18 cellular contexts compared by ENCODE assay signal in the genomic region with DNA sequence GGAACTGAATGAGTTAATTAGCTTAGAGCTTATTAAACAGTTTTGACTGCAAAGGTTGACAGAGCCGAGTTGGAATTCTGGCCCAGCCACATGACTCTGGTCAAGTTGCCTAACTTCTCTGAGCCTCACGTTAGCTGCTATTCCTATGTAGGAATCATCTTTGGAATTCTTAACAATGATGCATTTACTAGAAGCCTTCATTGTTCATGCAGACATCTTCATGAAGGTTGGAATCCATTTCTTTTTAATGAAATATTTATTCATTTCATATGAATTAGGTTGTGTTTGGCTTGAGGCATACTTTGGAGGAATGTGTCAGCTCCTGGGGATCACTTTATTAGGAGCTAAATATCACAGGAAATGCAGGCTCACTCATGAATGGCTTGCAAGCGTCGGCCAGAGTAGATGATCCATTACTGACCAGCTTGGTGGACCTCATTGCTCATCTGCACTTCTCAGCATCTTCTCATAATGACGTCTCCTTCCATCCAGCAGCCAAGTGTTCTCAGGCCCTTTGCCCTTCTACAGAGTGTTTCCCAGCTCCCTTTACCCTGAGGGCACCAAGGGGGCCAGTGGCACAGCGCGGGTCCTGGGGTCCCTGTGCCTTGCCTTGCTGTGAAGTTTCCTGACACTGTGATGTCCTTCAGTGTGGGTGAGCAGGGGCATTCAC.
DNase-seq lines count a peak whose midpoint lies in the region; ATAC-seq and TF ChIP-seq lines count a peak whose summit lies in the region.
"Had no signal": no experiment of that assay in that cellular context is flagged by ENCODE, and none has a peak within 500 bp of the region (broad histone marks: within the 10 kb centered on the region; RNA-seq: fewer than 3 reads in every experiment).

No MANE protein-coding gene starts in this region.

- peak overlapping the region; percentile 27 for H2AK5ac ChIP-seq in IMR-90 (ENCODE audit: low read depth, low read length)

- H4K5ac ChIP-seq in IMR-90 (ENCODE audit: low read depth, low read length), result peak overlapping the region; percentile 30

- no peaks in the 10 kb centered on the region for H3K27me3 Mint-ChIP-seq in Caco-2 (ENCODE audit: insufficient read depth, unreplicated experiment)

- H3K36me3 ChIP-seq in Caco-2 (ENCODE audit: control insufficient read depth, insufficient read depth, low read length) (no peaks in the 10 kb centered on the region), IMR-90 (ENCODE audit: control insufficient read depth, insufficient read depth, low read length) (no peaks in the 10 kb centered on the region), vagina (no peaks in the 10 kb centered on the region)
- H3K36me3 ChIP-seq: SJSA1 had no signal

- peaks cover 0 to 15% of the 10 kb centered on the region in 2 experiments; a peak in 2 of 4 replicates for H3K79me1 ChIP-seq in IMR-90 (ENCODE audit: low read depth in 1 of 2, low read length in 2 of 2)

- H3K14ac ChIP-seq in IMR-90 (replicated peaks; ENCODE audit: low read depth, low read length), result peak overlapping the region; percentile 22; the same call in 1 of the 2 replicates

- H2AK9ac ChIP-seq in IMR-90 (replicated peaks; ENCODE audit: low read depth, low read length, poor library complexity), result no peak overlapping the region

- no peaks in the 10 kb centered on the region for H4K20me1 ChIP-seq in IMR-90 (ENCODE audit: insufficient read depth, low read length)

- no peak overlapping the region for H2BK5ac ChIP-seq in IMR-90 (ENCODE audit: low read depth, low read length, poor library complexity, severe bottlenecking)

- dilution Hi-C loops in IMR-90 (cut with HindIII; ENCODE audit: low sequenced_read_pairs, unreplicated experiment), result no loop called here

- H3K9me3 ChIP-seq in Caco-2 (no peaks in the 10 kb centered on the region), IMR-90 (ENCODE audit: control insufficient read depth, insufficient read depth, low read length) (no peaks in the 10 kb centered on the region), vagina (no peaks in the 10 kb centered on the region)
- H3K9me3 ChIP-seq: SJSA1 had no signal

- H3K4me1 Mint-ChIP-seq in Caco-2 (ENCODE audit: low read depth, unreplicated experiment), result peaks cover 10% of the 10 kb centered on the region

- in situ Hi-C loops in IMR-90 (cut with MboI; ENCODE audit: low sequenced_read_pairs), result no loop called here

- H2BK20ac ChIP-seq in IMR-90 (ENCODE audit: low read depth, low read length), result peak overlapping the region; percentile 27; the same call in 1 of the 2 replicates

- peaks cover 17% of the 10 kb centered on the region; the same call in 1 of the 2 replicates for H3K9me1 ChIP-seq in IMR-90 (ENCODE audit: insufficient read depth, low read length)

- H3K4me1 ChIP-seq in Caco-2, result 0 out of 2 replicates have a peak, but pooled peaks cover 5% of the 10 kb centered on the region
- peaks cover 14% of the 10 kb centered on the region for H3K4me1 ChIP-seq in IMR-90 (ENCODE audit: control insufficient read depth, insufficient read depth, low read length)
- no peaks in the 10 kb centered on the region for H3K4me1 ChIP-seq in vagina
- H3K4me1 ChIP-seq: SJSA1 had no signal

- peak overlapping the region; percentile 78 for H3K27ac Mint-ChIP-seq in Caco-2 (ENCODE audit: unreplicated experiment)

- no peak overlapping the region for H3K56ac ChIP-seq in IMR-90 (ENCODE audit: extremely low read depth, insufficient read depth, low read length)

- 24% methylated on average over 2 of the region's 7 CpGs; no CpG with 5 or more reads in 1 of the 2 experiments for WGBS in IMR-90 (ENCODE audit: extremely low coverage in 2 of 2, insufficient read length in 1 of 2), 2 experiments

- peak overlapping the region; percentile 62 for H3K4ac ChIP-seq in IMR-90 (ENCODE audit: low read depth, low read length)

- CTCF ChIA-PET in Caco-2 (lab: Charles Lee), result no interaction called here
- CTCF ChIA-PET in IMR-90 (lab: Yijun Ruan, JAX), result interaction anchor here (0.6 to 1.1 kb wide), 5 partner anchors 12 to 628 kb away, joined by 3 read pairs; no protein-coding TSS in a partner anchor

- peak overlapping the region; percentile 79; the same call in 1 of the 2 replicates for H3K18ac ChIP-seq in IMR-90 (ENCODE audit: low read depth, low read length)

- peaks cover 16% of the 10 kb centered on the region for H3K9me3 Mint-ChIP-seq in Caco-2 (ENCODE audit: unreplicated experiment)

- H4K91ac ChIP-seq in IMR-90 (ENCODE audit: insufficient read depth, low read depth, low read length), result peak overlapping the region; percentile 58; the same call in 1 of the 2 replicates

- H3K4me2 ChIP-seq in IMR-90 (ENCODE audit: low read depth, low read length), result 0 out of 2 replicates have a peak overlapping the region, but pooled peaks have one; percentile 42

- BruUV-seq in Caco-2 (replicated peaks; lab: Mats Ljungman, UMichigan) (no TSS peak), IMR-90 (replicated peaks; lab: Mats Ljungman, UMichigan) (no TSS peak)

- no peak for TF ChIP-seq CTCF in Caco-2 (IDR thresholded peaks at IDR 0.05; ENCODE audit: insufficient read depth in 1 of 2, low read depth in 1 of 2, low read length in 1 of 2, severe bottlenecking in 1 of 2, unreplicated experiment in 1 of 2)
- no peak for TF ChIP-seq CTCF in IMR-90 (conservative IDR thresholded peaks at IDR 0.05; ENCODE audit: low read depth, low read length)
- TF ChIP-seq CTCF in vagina (IDR thresholded peaks at IDR 0.05), result no peak

- TF ChIP-seq POLR2A in IMR-90 (IDR thresholded peaks at IDR 0.05; ENCODE audit: low read depth, low read length) (no peak), vagina (IDR thresholded peaks at IDR 0.05) (no peak)

- peak overlapping the region in 1 of 2 experiments; percentile 19; a peak in 1 of 4 replicates for H4K8ac ChIP-seq in IMR-90 (ENCODE audit: low read depth in 2 of 2, low read length in 2 of 2)

- no peak overlapping the region for H2BK15ac ChIP-seq in IMR-90 (ENCODE audit: low read depth, low read length)

- DNase-seq in Caco-2 (no peak), IMR-90 (peak; percentile 44), kidney tubule cell (ENCODE audit: low spot score) (peak; percentile 29), vagina (ENCODE audit: extremely low spot score in 2 of 2) (peak; percentile 47 to 49), NCI-H146 treated with DMSO at 0.1 percent for 48 hours (lab: John Stamatoyannopoulos, UW; ENCODE audit: unreplicated experiment) (no peak)
- DNase-seq: DMS79 treated with DMSO at 0.1 percent for 48 hours; GF-D8; H7; NCI-H1048; NCI-H146; NCI-H226; NK-92 treated with Interleukin-12 subunit alpha and Interleukin-12 subunit beta, amount 100 ng/mL, for 24 hours; OCI-M1; SW 1271 had no signal

- H2BK120ac ChIP-seq in IMR-90 (ENCODE audit: low read depth, low read length), result peak overlapping the region; percentile 37; the same call in 1 of the 2 replicates

- H3K27me3 ChIP-seq in Caco-2 (replicated peaks; ENCODE audit: control insufficient read depth, insufficient read depth, low read length) (no peaks in the 10 kb centered on the region), IMR-90 (ENCODE audit: control insufficient read depth, insufficient read depth, low read length) (no peaks in the 10 kb centered on the region), vagina (no peaks in the 10 kb centered on the region)
- H3K27me3 ChIP-seq: SJSA1 had no signal

- no peak overlapping the region for H3K4me3 ChIP-seq in Caco-2 (ENCODE audit: low read depth, low read length)
- H3K4me3 ChIP-seq in IMR-90 (ENCODE audit: insufficient read depth, low read depth, low read length), result no peak overlapping the region
- no peak overlapping the region for H3K4me3 ChIP-seq in vagina
- H3K4me3 ChIP-seq: SJSA1 had no signal

- no peak for TF ChIP-seq RAD21 in IMR-90 (IDR thresholded peaks at IDR 0.05; ENCODE audit: low read length)

- ATAC-seq in IMR-90 (ENCODE audit: low read depth), result peak; percentile 79
- ATAC-seq in HG03095 (IDR thresholded peaks at IDR 0.05; ENCODE audit: unreplicated experiment), result no peak
- no peak for ATAC-seq in HG02884 (IDR thresholded peaks at IDR 0.05; ENCODE audit: unreplicated experiment)

- no peaks in the 10 kb centered on the region for H3K36me3 Mint-ChIP-seq in Caco-2 (ENCODE audit: insufficient read depth, unreplicated experiment)

- POLR2A ChIA-PET in Caco-2 (lab: Charles Lee) (no interaction called here), IMR-90 (lab: Charles Lee; ENCODE audit: unreplicated experiment) (no interaction called here)

- H3K27ac ChIP-seq in IMR-90 (ENCODE audit: insufficient read depth, low read length) (peak overlapping the region; percentile 32; the same call in 1 of the 2 replicates), vagina (no peak overlapping the region)
- H3K27ac ChIP-seq: C4-2B, SJSA1 had no signal

- no peak overlapping the region for H3K9ac ChIP-seq in IMR-90 (ENCODE audit: low read depth, low read length)

- intact Hi-C loops in Caco-2 (cut with micrococcal nuclease; ENCODE audit: unreplicated experiment) (no loop called here), IMR-90 (cut with micrococcal nuclease) (no loop called here), vagina (cut with DNase I) (no loop called here)

- no peak overlapping the region for H2AFZ ChIP-seq in IMR-90 (replicated peaks; ENCODE audit: low read length, poor library complexity)

- no peak overlapping the region for H3K23ac ChIP-seq in IMR-90 (ENCODE audit: low read depth, low read length)

- peak overlapping the region; percentile 66 for H3K4me3 Mint-ChIP-seq in Caco-2 (ENCODE audit: unreplicated experiment)

TF ChIP-seq in IMR-90, 13 proteins besides CTCF, POLR2A, EP300 and RAD21:
- TF ChIP-seq CEBPB (IDR thresholded peaks at IDR 0.05; ENCODE audit: low read depth, low read length), result peak; percentile 33
- TF ChIP-seq FOS (IDR thresholded peaks at IDR 0.05; ENCODE audit: low read depth, low read length), result no peak
TF ChIP-seq in IMR-90: peak in this region for 1.

Comparison
In these comparisons a context has a peak if more than half of its experiments do, and no peak if none do; other contexts are left out.
1. DNase-seq: peak in IMR-90 (single experiment), kidney tubule cell (single experiment) and vagina (2 of 2); none in Caco-2 (0 of 2) and NCI-H146 treated with DMSO at 0.1 percent for 48 hours (single experiment).